1 cellular context compared by ENCODE assay signal in genomic region chr19:55476100-55476775, GRCh38.
TF ChIP-seq lines count a peak whose summit lies in the region.

ZNF628 (plus strand) TSS chr19:55476617; CDS start chr19:55479911, 3,294 bp downstream.

TF ChIP-seq in K562, 482 proteins besides CTCF, POLR2A, EP300 and RAD21 (continued from another document):
- peak; percentile 97 for TF ChIP-seq EP400 (IDR thresholded peaks at IDR 0.05)
- peak; percentile 96; the same call in 1 of the 2 replicates for TF ChIP-seq KAT7 (CRISPR knock-in tag; IDR thresholded peaks at IDR 0.05; ENCODE audit: borderline replicate concordance)
- peak; percentile 70 for TF ChIP-seq USF1 (CRISPR knock-in tag; IDR thresholded peaks at IDR 0.05)
